5 cellular contexts compared by ENCODE assay signal in genomic region chr13:98363326-98363725, GRCh38.
"Had no signal": no experiment of that assay in that cellular context is flagged by ENCODE, and none has a peak within 500 bp of the region (broad histone marks: within the 10 kb centered on the region; RNA-seq: fewer than 3 reads in every experiment).

No MANE protein-coding gene starts in this region.

- H2AFZ ChIP-seq: GM23248 had no signal

- H3K27ac ChIP-seq: GM23248 had no signal

- H3K4me3 ChIP-seq: GM23248, HAP-1, K562 had no signal

- ATAC-seq: K562 had no signal

- DNase-seq: GM23248, IMR-90, KG1 had no signal

- H3K36me3 ChIP-seq: HAP-1 had no signal
